1 cellular context compared by ENCODE assay signal in the genomic region with DNA sequence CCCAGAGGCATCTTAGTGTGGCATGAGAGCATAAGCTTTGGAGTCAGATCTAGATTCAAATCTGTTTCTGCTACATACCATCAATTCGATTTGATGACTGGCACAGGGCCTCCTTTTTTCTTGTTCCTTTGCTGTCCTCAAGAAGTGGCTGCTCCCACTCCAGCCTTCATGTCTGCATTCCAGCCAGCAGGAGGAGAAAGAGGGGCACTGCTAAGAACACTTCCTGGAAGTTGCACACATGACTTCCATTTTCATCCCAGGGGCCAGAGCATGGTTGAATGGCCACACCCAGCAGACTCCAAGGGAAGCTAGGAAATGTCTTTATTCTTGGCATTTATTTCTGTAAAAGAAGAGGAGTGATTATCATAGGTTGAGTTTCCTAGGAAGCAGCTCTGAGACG.
TF ChIP-seq lines count a peak whose summit lies in the region.

No MANE protein-coding gene starts in this region.

TF ChIP-seq in H1, 55 proteins besides CTCF, POLR2A, EP300 and RAD21:
- TF ChIP-seq SIX5 (IDR thresholded peaks at IDR 0.05; ENCODE audit: low read depth, low read length) (no peak), YY1 (IDR thresholded peaks at IDR 0.05; ENCODE audit: low read depth, low read length) (0 out of 2 replicates have a peak, but pooled peaks have one; percentile 27), CREB1 (IDR thresholded peaks at IDR 0.05) (no peak), TCF12 (IDR thresholded peaks at IDR 0.05; ENCODE audit: low read depth, low read length) (no peak), CHD1 (IDR thresholded peaks at IDR 0.05; ENCODE audit: low read depth, low read length) (no peak), TEAD4 (IDR thresholded peaks at IDR 0.05; ENCODE audit: low read depth, low read length) (peak; percentile 99), EGR1 (IDR thresholded peaks at IDR 0.05; ENCODE audit: borderline replicate concordance, low read depth, low read length) (peak; percentile 44; the same call in 1 of the 2 replicates)
- TF ChIP-seq, protein P1, sequence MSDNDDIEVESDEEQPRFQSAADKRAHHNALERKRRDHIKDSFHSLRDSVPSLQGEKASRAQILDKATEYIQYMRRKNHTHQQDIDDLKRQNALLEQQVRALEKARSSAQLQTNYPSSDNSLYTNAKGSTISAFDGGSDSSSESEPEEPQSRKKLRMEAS (IDR thresholded peaks at IDR 0.05): 0 out of 2 replicates have a peak, but pooled peaks have one; percentile 12
TF ChIP-seq in H1: peak in this region for 4.
